ENCODE assay signal across 17 cellular contexts in genomic region chr21:42012763-42013329, GRCh38. TPM values are rescaled to one million over a fixed set of nuclear protein-coding genes. Genes with fewer than 3 reads are reported as not detected.
A peak's percentile ranks its signal among the peaks of the same experiment; 100 is the strongest.
DNase-seq lines count a peak whose midpoint lies in the region; ATAC-seq lines count a peak whose summit lies in the region.
"Had no signal": no experiment of that assay in that cellular context is flagged by ENCODE, and none has a peak within 500 bp of the region (broad histone marks: within the 10 kb centered on the region; RNA-seq: fewer than 3 reads in every experiment).

No MANE protein-coding gene starts in this region.

- peaks cover 0 to 6% of the 10 kb centered on the region in 2 donors for H3K27me3 Mint-ChIP-seq in CD8-positive, alpha-beta memory T cell
- peaks cover 0 to 24% (median 0%) of the 10 kb centered on the region in 5 donors for H3K27me3 Mint-ChIP-seq in naive thymus-derived CD4-positive, alpha-beta T cell
- H3K27me3 Mint-ChIP-seq: activated CD8-positive, alpha-beta T cell treated with anti-CD3 and anti-CD28 coated beads for 36 hours had no signal

- H3K27ac ChIP-seq in CD8-positive, alpha-beta memory T cell (ENCODE audit: low read depth, low read length), result no peak overlapping the region
- H3K27ac ChIP-seq in SJCRH30, result peak overlapping the region; percentile 63
- no peak overlapping the region for H3K27ac ChIP-seq in naive thymus-derived CD4-positive, alpha-beta T cell (ENCODE audit: low read depth, low read length)
- H3K27ac ChIP-seq: heart left ventricle had no signal

- H3K27ac Mint-ChIP-seq in CD8-positive, alpha-beta memory T cell, result peak overlapping the region in 2 of 8 donors; percentile 68 to 92
- peak overlapping the region; percentile 10 to 93 (median 68) for H3K27ac Mint-ChIP-seq in naive thymus-derived CD4-positive, alpha-beta T cell
- H3K27ac Mint-ChIP-seq: activated CD8-positive, alpha-beta T cell treated with anti-CD3 and anti-CD28 coated beads for 36 hours had no signal

- H3K4me1 ChIP-seq in CD8-positive, alpha-beta memory T cell (ENCODE audit: insufficient read depth, low read length), result peaks cover 10% of the 10 kb centered on the region
- peaks cover 28% of the 10 kb centered on the region for H3K4me1 ChIP-seq in SJCRH30
- peaks cover 0 to 5% of the 10 kb centered on the region in 2 donors for H3K4me1 ChIP-seq in naive thymus-derived CD4-positive, alpha-beta T cell (ENCODE audit: control insufficient read depth in 2 of 2, insufficient read depth in 2 of 2, low read length in 2 of 2)

- H3K27me3 ChIP-seq in CD8-positive, alpha-beta memory T cell (ENCODE audit: insufficient read depth, low read length, poor library complexity, severe bottlenecking), result no peaks in the 10 kb centered on the region
- H3K27me3 ChIP-seq in SJCRH30, result no peaks in the 10 kb centered on the region
- no peaks in the 10 kb centered on the region for H3K27me3 ChIP-seq in naive thymus-derived CD4-positive, alpha-beta T cell (ENCODE audit: control insufficient read depth in 2 of 2, insufficient read depth in 2 of 2, low read length in 2 of 2)

- POLR2A ChIA-PET in CD8-positive, alpha-beta memory T cell (lab: Charles Lee), result no interaction called here
- POLR2A ChIA-PET in naive thymus-derived CD4-positive, alpha-beta T cell (lab: Charles Lee), result interaction anchor here (13.0 kb wide), 1 partner anchor 51 kb away, joined by 122 read pairs; no protein-coding TSS in a partner anchor

- intact Hi-C loops in naive thymus-derived CD4-positive, alpha-beta T cell (cut with micrococcal nuclease), result loop anchor here (5.0 to 10.0 kb wide), 3 partner anchors 94 to 648 kb away; partner anchors contain the start of genes MX2 (in 1 of the 2) and UBASH3A (in 1 of the 2)

- no peak overlapping the region for H3K4me3 ChIP-seq in CD8-positive, alpha-beta memory T cell (ENCODE audit: low read length)
- H3K4me3 ChIP-seq in SJCRH30, result peak overlapping the region; percentile 13
- H3K4me3 ChIP-seq in naive thymus-derived CD4-positive, alpha-beta T cell (ENCODE audit: low read length), result no peak overlapping the region
- H3K4me3 ChIP-seq: HAP-1, heart left ventricle, smooth muscle cell had no signal

- H3K9me3 ChIP-seq in CD8-positive, alpha-beta memory T cell (ENCODE audit: low read length), result no peaks in the 10 kb centered on the region
- no peaks in the 10 kb centered on the region for H3K9me3 ChIP-seq in SJCRH30 (replicated peaks)
- H3K9me3 ChIP-seq in naive thymus-derived CD4-positive, alpha-beta T cell (ENCODE audit: control insufficient read depth in 2 of 3, low read length in 3 of 3), result peaks cover 0 to 3% (median 0%) of the 10 kb centered on the region in 3 experiments
- H3K9me3 ChIP-seq: HAP-1 had no signal

- CTCF ChIA-PET in CD8-positive, alpha-beta memory T cell (lab: Charles Lee), result interaction anchor here (2.7 to 3.7 kb wide), 2 partner anchors 95 to 104 kb away, joined by 10 to 11 read pairs; no protein-coding TSS in a partner anchor
- CTCF ChIA-PET in naive thymus-derived CD4-positive, alpha-beta T cell (lab: Charles Lee), result interaction anchor here (0.8 to 2.0 kb wide), 2 partner anchors 51 to 95 kb away, joined by 4 to 5 read pairs; no protein-coding TSS in a partner anchor

- H3K36me3 ChIP-seq in CD8-positive, alpha-beta memory T cell (ENCODE audit: insufficient read depth, low read length), result no peaks in the 10 kb centered on the region
- no peaks in the 10 kb centered on the region for H3K36me3 ChIP-seq in SJCRH30
- no peaks in the 10 kb centered on the region for H3K36me3 ChIP-seq in naive thymus-derived CD4-positive, alpha-beta T cell (ENCODE audit: control insufficient read depth in 2 of 3, insufficient read depth in 3 of 3, low read length in 3 of 3)
- H3K36me3 ChIP-seq: heart left ventricle had no signal

- no peak for ATAC-seq in naive thymus-derived CD4-positive, alpha-beta T cell
- no peak for ATAC-seq in HG03457 (IDR thresholded peaks at IDR 0.05; ENCODE audit: unreplicated experiment)
- ATAC-seq: activated CD8-positive, alpha-beta T cell treated with anti-CD3 and anti-CD28 coated beads for 36 hours; heart left ventricle; left ventricle myocardium superior had no signal

- H3K36me3 Mint-ChIP-seq in CD8-positive, alpha-beta memory T cell, result peaks cover 4 to 12% (median 5%) of the 10 kb centered on the region in 3 donors
- peaks cover 0 to 6% (median 0%) of the 10 kb centered on the region in 5 donors for H3K36me3 Mint-ChIP-seq in naive thymus-derived CD4-positive, alpha-beta T cell

- DNase-seq in NCI-H146 (lab: John Stamatoyannopoulos, UW) (peak; percentile 72), NCI-H146 treated with DMSO at 0.1 percent for 48 hours (lab: John Stamatoyannopoulos, UW; ENCODE audit: unreplicated experiment) (no peak), SJCRH30 (peak in 1 of 2 experiments; percentile 15), kidney glomerular epithelial cell (lab: John Stamatoyannopoulos, UW) (no peak), ecto neural progenitor cell (ENCODE audit: low spot score) (no peak)
- no peak for DNase-seq in CD8-positive, alpha-beta memory T cell
- peak in 1 of 9 donors; percentile 17 for DNase-seq in naive thymus-derived CD4-positive, alpha-beta T cell
- DNase-seq: activated CD8-positive, alpha-beta T cell treated with anti-CD3 and anti-CD28 coated beads for 36 hours; erythroblast; left ventricle myocardium superior; nucleus accumbens; T-helper 9 cell had no signal

- H3K4me1 Mint-ChIP-seq in CD8-positive, alpha-beta memory T cell, result peaks cover 6 to 16% (median 7%) of the 10 kb centered on the region in 3 donors
- H3K4me1 Mint-ChIP-seq in naive thymus-derived CD4-positive, alpha-beta T cell, result peaks cover 0 to 28% (median 21%) of the 10 kb centered on the region in 7 donors

- H3K4me3 Mint-ChIP-seq in CD8-positive, alpha-beta memory T cell, result peak overlapping the region in 6 of 7 donors; percentile 5 to 91 (median 87)
- H3K4me3 Mint-ChIP-seq in naive thymus-derived CD4-positive, alpha-beta T cell, result peak overlapping the region in 9 of 10 donors; percentile 1 to 93 (median 76)

- no peaks in the 10 kb centered on the region for H3K9me3 Mint-ChIP-seq in CD8-positive, alpha-beta memory T cell
- H3K9me3 Mint-ChIP-seq in naive thymus-derived CD4-positive, alpha-beta T cell, result peaks cover 0 to 7% (median 0%) of the 10 kb centered on the region in 11 donors

RNA-seq across cellular contexts. Expression of gene ZBTB21, which starts 2.7 kb away (rescaled TPM):
- total RNA-seq in CD8-positive, alpha-beta memory T cell, result 10 to 100 TPM; 39.0 to 43.6 TPM
- polyA plus RNA-seq in CD8-positive, alpha-beta memory T cell, result 5.9 TPM
- 20.5 and 25.7 TPM in 2 replicates for total RNA-seq in SJCRH30 (2014; rRNA removed; shearing (Covaris generic))
- 100 to 1,000 TPM in 2 of 5 experiments, 10 to 100 TPM in 3; 16.8 to 137 (median 25.2) TPM for total RNA-seq in naive thymus-derived CD4-positive, alpha-beta T cell
- polyA plus RNA-seq in naive thymus-derived CD4-positive, alpha-beta T cell, result 1 to 10 TPM; 4.3 to 9.7 TPM

RNA-seq across cellular contexts. Expression of gene UMODL1, which starts 58.3 kb away (rescaled TPM):
- under 1 TPM in 1 of 2 experiments, not detected in 1; 0.07 TPM for total RNA-seq in CD8-positive, alpha-beta memory T cell
- polyA plus RNA-seq in CD8-positive, alpha-beta memory T cell, result not detected
- total RNA-seq in SJCRH30 (2014; rRNA removed; shearing (Covaris generic)), result 0.30 and 0.79 TPM in 2 replicates
- 1 to 10 TPM in 2 of 5 experiments, under 1 TPM in 2, not detected in 1; 0.34 to 1.7 (median 1.1) TPM for total RNA-seq in naive thymus-derived CD4-positive, alpha-beta T cell
- polyA plus RNA-seq in naive thymus-derived CD4-positive, alpha-beta T cell, result under 1 TPM; 0.11 to 0.14 TPM
- total RNA-seq: A172; activated CD8-positive, alpha-beta T cell treated with anti-CD3 and anti-CD28 coated beads for 36 hours; left ventricle myocardium superior; smooth muscle cell had no signal
- polyA plus RNA-seq: heart left ventricle had no signal

RNA-seq across cellular contexts. Expression of gene C2CD2, which starts 59.0 kb away (rescaled TPM):
- total RNA-seq in CD8-positive, alpha-beta memory T cell, result 1 to 10 TPM; 4.3 to 5.0 TPM
- 2.3 TPM for polyA plus RNA-seq in CD8-positive, alpha-beta memory T cell
- total RNA-seq in SJCRH30 (2014; rRNA removed; shearing (Covaris generic)), result 14.1 and 14.5 TPM in 2 replicates
- total RNA-seq in naive thymus-derived CD4-positive, alpha-beta T cell, result 10 to 100 TPM in 4 of 5 experiments, 1 to 10 TPM in 1; 7.1 to 14.8 (median 14.0) TPM
- 1 to 10 TPM; 2.8 to 4.9 TPM for polyA plus RNA-seq in naive thymus-derived CD4-positive, alpha-beta T cell
